ENCODE assay signal across 2 cellular contexts in the genomic region with DNA sequence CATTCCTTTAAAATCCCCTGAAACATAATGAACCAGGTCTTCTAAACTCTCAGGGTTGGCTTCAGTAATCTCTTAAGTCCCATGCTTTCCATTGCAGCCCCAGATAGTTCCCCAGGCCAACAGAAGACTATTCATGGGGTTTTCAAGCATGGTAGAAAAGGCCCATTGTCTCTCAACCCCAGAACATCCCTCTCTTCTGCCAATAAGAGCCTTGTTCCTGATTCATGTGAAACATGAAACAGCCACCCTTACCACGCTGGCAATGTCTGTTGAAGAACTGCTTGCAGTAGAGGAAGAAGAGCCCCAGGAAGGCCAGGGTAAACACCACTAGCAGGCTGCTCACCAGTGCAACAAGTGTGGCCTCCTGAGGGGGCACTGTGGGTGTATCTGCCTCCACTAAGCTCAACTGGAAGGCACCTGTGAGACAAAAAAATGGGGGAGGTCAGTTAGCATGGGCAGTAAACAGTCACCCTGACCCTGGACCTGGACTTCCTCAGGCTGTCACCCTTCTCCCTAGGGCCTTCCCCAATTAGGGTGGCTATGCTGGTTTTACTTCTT.
TF ChIP-seq lines count a peak whose summit lies in the region.

No MANE protein-coding gene starts in this region.

TF ChIP-seq in GM23338, 12 proteins besides CTCF, POLR2A, EP300 and RAD21:
- no peak for TF ChIP-seq CREB1 (CRISPR knock-in tag; IDR thresholded peaks at IDR 0.05; ENCODE audit: low read depth)
- no peak for TF ChIP-seq ZNF114 (CRISPR knock-in tag; IDR thresholded peaks at IDR 0.05)
- TF ChIP-seq, protein P1, sequence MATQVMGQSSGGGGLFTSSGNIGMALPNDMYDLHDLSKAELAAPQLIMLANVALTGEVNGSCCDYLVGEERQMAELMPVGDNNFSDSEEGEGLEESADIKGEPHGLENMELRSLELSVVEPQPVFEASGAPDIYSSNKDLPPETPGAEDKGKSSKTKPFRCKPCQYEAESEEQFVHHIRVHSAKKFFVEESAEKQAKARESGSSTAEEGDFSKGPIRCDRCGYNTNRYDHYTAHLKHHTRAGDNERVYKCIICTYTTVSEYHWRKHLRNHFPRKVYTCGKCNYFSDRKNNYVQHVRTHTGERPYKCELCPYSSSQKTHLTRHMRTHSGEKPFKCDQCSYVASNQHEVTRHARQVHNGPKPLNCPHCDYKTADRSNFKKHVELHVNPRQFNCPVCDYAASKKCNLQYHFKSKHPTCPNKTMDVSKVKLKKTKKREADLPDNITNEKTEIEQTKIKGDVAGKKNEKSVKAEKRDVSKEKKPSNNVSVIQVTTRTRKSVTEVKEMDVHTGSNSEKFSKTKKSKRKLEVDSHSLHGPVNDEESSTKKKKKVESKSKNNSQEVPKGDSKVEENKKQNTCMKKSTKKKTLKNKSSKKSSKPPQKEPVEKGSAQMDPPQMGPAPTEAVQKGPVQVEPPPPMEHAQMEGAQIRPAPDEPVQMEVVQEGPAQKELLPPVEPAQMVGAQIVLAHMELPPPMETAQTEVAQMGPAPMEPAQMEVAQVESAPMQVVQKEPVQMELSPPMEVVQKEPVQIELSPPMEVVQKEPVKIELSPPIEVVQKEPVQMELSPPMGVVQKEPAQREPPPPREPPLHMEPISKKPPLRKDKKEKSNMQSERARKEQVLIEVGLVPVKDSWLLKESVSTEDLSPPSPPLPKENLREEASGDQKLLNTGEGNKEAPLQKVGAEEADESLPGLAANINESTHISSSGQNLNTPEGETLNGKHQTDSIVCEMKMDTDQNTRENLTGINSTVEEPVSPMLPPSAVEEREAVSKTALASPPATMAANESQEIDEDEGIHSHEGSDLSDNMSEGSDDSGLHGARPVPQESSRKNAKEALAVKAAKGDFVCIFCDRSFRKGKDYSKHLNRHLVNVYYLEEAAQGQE (IDR thresholded peaks at IDR 0.05; ENCODE audit: unreplicated experiment) = no peak
- no peak for TF ChIP-seq EZH2 (IDR thresholded peaks at IDR 0.05; ENCODE audit: low read depth, unreplicated experiment)
- TF ChIP-seq, protein P2, sequence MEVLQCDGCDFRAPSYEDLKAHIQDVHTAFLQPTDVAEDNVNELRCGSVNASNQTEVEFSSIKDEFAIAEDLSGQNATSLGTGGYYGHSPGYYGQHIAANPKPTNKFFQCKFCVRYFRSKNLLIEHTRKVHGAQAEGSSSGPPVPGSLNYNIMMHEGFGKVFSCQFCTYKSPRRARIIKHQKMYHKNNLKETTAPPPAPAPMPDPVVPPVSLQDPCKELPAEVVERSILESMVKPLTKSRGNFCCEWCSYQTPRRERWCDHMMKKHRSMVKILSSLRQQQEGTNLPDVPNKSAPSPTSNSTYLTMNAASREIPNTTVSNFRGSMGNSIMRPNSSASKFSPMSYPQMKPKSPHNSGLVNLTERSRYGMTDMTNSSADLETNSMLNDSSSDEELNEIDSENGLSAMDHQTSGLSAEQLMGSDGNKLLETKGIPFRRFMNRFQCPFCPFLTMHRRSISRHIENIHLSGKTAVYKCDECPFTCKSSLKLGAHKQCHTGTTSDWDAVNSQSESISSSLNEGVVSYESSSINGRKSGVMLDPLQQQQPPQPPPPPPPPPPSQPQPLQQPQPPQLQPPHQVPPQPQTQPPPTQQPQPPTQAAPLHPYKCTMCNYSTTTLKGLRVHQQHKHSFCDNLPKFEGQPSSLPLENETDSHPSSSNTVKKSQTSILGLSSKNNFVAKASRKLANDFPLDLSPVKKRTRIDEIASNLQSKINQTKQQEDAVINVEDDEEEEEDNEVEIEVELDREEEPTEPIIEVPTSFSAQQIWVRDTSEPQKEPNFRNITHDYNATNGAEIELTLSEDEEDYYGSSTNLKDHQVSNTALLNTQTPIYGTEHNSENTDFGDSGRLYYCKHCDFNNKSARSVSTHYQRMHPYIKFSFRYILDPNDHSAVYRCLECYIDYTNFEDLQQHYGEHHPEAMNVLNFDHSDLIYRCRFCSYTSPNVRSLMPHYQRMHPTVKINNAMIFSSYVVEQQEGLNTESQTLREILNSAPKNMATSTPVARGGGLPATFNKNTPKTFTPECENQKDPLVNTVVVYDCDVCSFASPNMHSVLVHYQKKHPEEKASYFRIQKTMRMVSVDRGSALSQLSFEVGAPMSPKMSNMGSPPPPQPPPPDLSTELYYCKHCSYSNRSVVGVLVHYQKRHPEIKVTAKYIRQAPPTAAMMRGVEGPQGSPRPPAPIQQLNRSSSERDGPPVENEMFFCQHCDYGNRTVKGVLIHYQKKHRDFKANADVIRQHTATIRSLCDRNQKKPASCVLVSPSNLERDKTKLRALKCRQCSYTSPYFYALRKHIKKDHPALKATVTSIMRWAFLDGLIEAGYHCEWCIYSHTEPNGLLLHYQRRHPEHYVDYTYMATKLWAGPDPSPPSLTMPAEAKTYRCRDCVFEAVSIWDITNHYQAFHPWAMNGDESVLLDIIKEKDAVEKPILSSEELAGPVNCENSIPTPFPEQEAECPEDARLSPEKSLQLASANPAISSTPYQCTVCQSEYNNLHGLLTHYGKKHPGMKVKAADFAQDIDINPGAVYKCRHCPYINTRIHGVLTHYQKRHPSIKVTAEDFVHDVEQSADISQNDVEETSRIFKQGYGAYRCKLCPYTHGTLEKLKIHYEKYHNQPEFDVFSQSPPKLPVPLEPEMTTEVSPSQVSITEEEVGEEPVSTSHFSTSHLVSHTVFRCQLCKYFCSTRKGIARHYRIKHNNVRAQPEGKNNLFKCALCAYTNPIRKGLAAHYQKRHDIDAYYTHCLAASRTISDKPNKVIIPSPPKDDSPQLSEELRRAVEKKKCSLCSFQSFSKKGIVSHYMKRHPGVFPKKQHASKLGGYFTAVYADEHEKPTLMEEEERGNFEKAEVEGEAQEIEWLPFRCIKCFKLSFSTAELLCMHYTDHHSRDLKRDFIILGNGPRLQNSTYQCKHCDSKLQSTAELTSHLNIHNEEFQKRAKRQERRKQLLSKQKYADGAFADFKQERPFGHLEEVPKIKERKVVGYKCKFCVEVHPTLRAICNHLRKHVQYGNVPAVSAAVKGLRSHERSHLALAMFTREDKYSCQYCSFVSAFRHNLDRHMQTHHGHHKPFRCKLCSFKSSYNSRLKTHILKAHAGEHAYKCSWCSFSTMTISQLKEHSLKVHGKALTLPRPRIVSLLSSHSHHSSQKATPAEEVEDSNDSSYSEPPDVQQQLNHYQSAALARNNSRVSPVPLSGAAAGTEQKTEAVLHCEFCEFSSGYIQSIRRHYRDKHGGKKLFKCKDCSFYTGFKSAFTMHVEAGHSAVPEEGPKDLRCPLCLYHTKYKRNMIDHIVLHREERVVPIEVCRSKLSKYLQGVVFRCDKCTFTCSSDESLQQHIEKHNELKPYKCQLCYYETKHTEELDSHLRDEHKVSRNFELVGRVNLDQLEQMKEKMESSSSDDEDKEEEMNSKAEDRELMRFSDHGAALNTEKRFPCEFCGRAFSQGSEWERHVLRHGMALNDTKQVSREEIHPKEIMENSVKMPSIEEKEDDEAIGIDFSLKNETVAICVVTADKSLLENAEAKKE (CRISPR knock-in tag; IDR thresholded peaks at IDR 0.05) = no peak
- TF ChIP-seq JUNB (IDR thresholded peaks at IDR 0.05; ENCODE audit: unreplicated experiment) = no peak
- TF ChIP-seq ZNF331 (CRISPR knock-in tag; IDR thresholded peaks at IDR 0.05; ENCODE audit: low read depth) = no peak
- TF ChIP-seq EZH2phosphoT487 (IDR thresholded peaks at IDR 0.05; ENCODE audit: unreplicated experiment) = no peak
- TF ChIP-seq POLR2AphosphoS5 (IDR thresholded peaks at IDR 0.05; ENCODE audit: low read depth) = no peak
- no peak for TF ChIP-seq STAT1 (IDR thresholded peaks at IDR 0.05; ENCODE audit: unreplicated experiment)

TF ChIP-seq in GM12878, 131 proteins besides CTCF, POLR2A, EP300 and RAD21:
- TF ChIP-seq HDAC6 (IDR thresholded peaks at IDR 0.05; ENCODE audit: unreplicated experiment) (no peak), EGR1 (IDR thresholded peaks at IDR 0.05; ENCODE audit: borderline replicate concordance in 1 of 2, low read depth in 2 of 2, low read length in 2 of 2) (no peak)
